13 cellular contexts compared by ENCODE assay signal in genomic region chr3:172268425-172268824, GRCh38.
A peak's percentile ranks its signal among the peaks of the same experiment; 100 is the strongest.
DNase-seq lines count a peak whose midpoint lies in the region; ATAC-seq and TF ChIP-seq lines count a peak whose summit lies in the region.
"Had no signal": no experiment of that assay in that cellular context is flagged by ENCODE, and none has a peak within 500 bp of the region (broad histone marks: within the 10 kb centered on the region; RNA-seq: fewer than 3 reads in every experiment).

No MANE protein-coding gene starts in this region.

- H3K27ac ChIP-seq in left ventricle myocardium inferior (replicated peaks), result peak overlapping the region; percentile 25
- H3K27ac ChIP-seq in ascending aorta, result peak overlapping the region; percentile 29 to 46
- no peak overlapping the region for H3K27ac ChIP-seq in transverse colon
- H3K27ac ChIP-seq in mammary epithelial cell (ENCODE audit: insufficient read depth, low read depth, low read length), result no peak overlapping the region

- H3K4me2 ChIP-seq in mammary epithelial cell (ENCODE audit: insufficient read depth, low read depth, low read length), result no peak overlapping the region
- H3K4me2 ChIP-seq: GM23338 had no signal

- 85 to 89% methylated on average over 3 of the region's 3 CpGs for WGBS in transverse colon (ENCODE audit: low coverage in 1 of 2), 2 donors
- WGBS in mammary epithelial cell (ENCODE audit: low coverage, missing lambda C conversion rate), result 77% methylated on average over 2 of the region's 3 CpGs

- in situ Hi-C loops in transverse colon (cut with MboI; ENCODE audit: low pct_ligation_motif_present in 1 of 4, low pct_unique_long_range_greater_than_20kb in 1 of 4, low sequenced_read_pairs in 3 of 4) (no loop called here), mammary epithelial cell (cut with MboI; ENCODE audit: low sequenced_read_pairs in 2 of 2) (no loop called here)

- peaks cover 21% of the 10 kb centered on the region for H3K4me1 Mint-ChIP-seq in mesothelial cell of epicardium
- H3K4me1 Mint-ChIP-seq: CD4-positive, alpha-beta memory T cell had no signal

- ATAC-seq in left cardiac atrium, result no peak
- ATAC-seq: GM23338 had no signal

- H3K27me3 Mint-ChIP-seq in mesothelial cell of epicardium (ENCODE audit: low read depth), result no peaks in the 10 kb centered on the region
- H3K27me3 Mint-ChIP-seq: B cell; CD4-positive, alpha-beta memory T cell had no signal

- no peak overlapping the region for H2AFZ ChIP-seq in mammary epithelial cell (ENCODE audit: low read depth, low read length)
- H2AFZ ChIP-seq: GM23338 had no signal

- TF ChIP-seq CTCF in left ventricle myocardium inferior (IDR thresholded peaks at IDR 0.05; ENCODE audit: borderline replicate concordance) (no peak), ascending aorta (IDR thresholded peaks at IDR 0.05) (no peak), mesothelial cell of epicardium (IDR thresholded peaks at IDR 0.05; ENCODE audit: unreplicated experiment) (no peak), transverse colon (IDR thresholded peaks at IDR 0.05) (no peak), mammary epithelial cell (conservative IDR thresholded peaks at IDR 0.05 in 1 of 2, IDR thresholded peaks at IDR 0.05 in 1 of 2; ENCODE audit: extremely low read depth in 1 of 2, insufficient read depth in 1 of 2, low read depth in 1 of 2, low read length in 2 of 2) (no peak)

- H3K9ac ChIP-seq in mammary epithelial cell (ENCODE audit: insufficient read depth, low read length), result no peak overlapping the region

- peak overlapping the region; percentile 81 for H3K27ac Mint-ChIP-seq in mesothelial cell of epicardium
- H3K27ac Mint-ChIP-seq: B cell; CD4-positive, alpha-beta memory T cell; GM23338 had no signal

- BruUV-seq in mammary epithelial cell (replicated peaks; lab: Mats Ljungman, UMichigan), result no TSS peak

- dilution Hi-C loops in mammary epithelial cell (cut with HindIII; ENCODE audit: low sequenced_read_pairs), result no loop called here

- H3K9me3 Mint-ChIP-seq in mesothelial cell of epicardium, result peaks cover 4% of the 10 kb centered on the region
- H3K9me3 Mint-ChIP-seq: CD4-positive, alpha-beta memory T cell; GM23338 had no signal

- TF ChIP-seq EP300 in transverse colon (IDR thresholded peaks at IDR 0.05; ENCODE audit: low read depth), result no peak

- peaks cover 16% of the 10 kb centered on the region for H3K79me2 ChIP-seq in mammary epithelial cell (ENCODE audit: insufficient read depth, low read length)

- intact Hi-C loops in left ventricle myocardium inferior (cut with micrococcal nuclease), result no loop called here
- intact Hi-C loops in left cardiac atrium (cut with DNase I), result no loop called here
- intact Hi-C loops in ascending aorta (cut with DNase I), result no loop called here
- intact Hi-C loops in transverse colon (cut with DNase I; ENCODE audit: low total_unique reads), result no loop called here
- intact Hi-C loops in mammary epithelial cell (cut with micrococcal nuclease), result no loop called here

- no peaks in the 10 kb centered on the region for H3K27me3 ChIP-seq in left ventricle myocardium inferior (ENCODE audit: low read depth)
- no peaks in the 10 kb centered on the region for H3K27me3 ChIP-seq in ascending aorta
- no peaks in the 10 kb centered on the region for H3K27me3 ChIP-seq in transverse colon
- no peaks in the 10 kb centered on the region for H3K27me3 ChIP-seq in mammary epithelial cell (ENCODE audit: insufficient read depth, low read length)

- peaks cover 35% of the 10 kb centered on the region for H3K36me3 Mint-ChIP-seq in mesothelial cell of epicardium

- TF ChIP-seq POLR2A in transverse colon (IDR thresholded peaks at IDR 0.05), result no peak

- H3K9me3 ChIP-seq in left ventricle myocardium inferior (replicated peaks) (no peaks in the 10 kb centered on the region), ascending aorta (no peaks in the 10 kb centered on the region), transverse colon (no peaks in the 10 kb centered on the region), mammary epithelial cell (replicated peaks; ENCODE audit: insufficient read depth, low read length) (no peaks in the 10 kb centered on the region)

- CTCF ChIA-PET in mammary epithelial cell (lab: Charles Lee; ENCODE audit: low non-redundant PET), result no interaction called here

- peaks cover 24% of the 10 kb centered on the region for H3K36me3 ChIP-seq in left ventricle myocardium inferior
- H3K36me3 ChIP-seq in ascending aorta, result peaks cover 4 to 9% of the 10 kb centered on the region in 2 donors
- peaks cover 0 to 4% (median 0%) of the 10 kb centered on the region in 4 donors for H3K36me3 ChIP-seq in transverse colon
- H3K36me3 ChIP-seq in mammary epithelial cell (ENCODE audit: insufficient read depth, low read length), result peaks cover 6% of the 10 kb centered on the region

- DNase-seq in left ventricle myocardium inferior (no peak), left cardiac atrium (no peak), ascending aorta (ENCODE audit: low spot score in 2 of 2) (no peak), mesothelial cell of epicardium (ENCODE audit: low spot score in 2 of 2, unreplicated experiment in 2 of 2) (no peak), amniotic stem cell (lab: John Stamatoyannopoulos, UW) (no peak), transverse colon (no peak), mammary epithelial cell (no peak)
- DNase-seq: C1 segment of cervical spinal cord; CD4-positive, alpha-beta memory T cell; DMS79; H7 had no signal

- no peak overlapping the region for H3K4me3 ChIP-seq in left ventricle myocardium inferior
- H3K4me3 ChIP-seq in ascending aorta, result no peak overlapping the region
- H3K4me3 ChIP-seq in transverse colon, result no peak overlapping the region
- H3K4me3 ChIP-seq in mammary epithelial cell (replicated peaks in 1 of 3; ENCODE audit: insufficient read depth in 1 of 3, low read depth in 2 of 3, low read length in 3 of 3), result no peak overlapping the region
- H3K4me3 ChIP-seq: GM23338 had no signal

- peaks cover 48% of the 10 kb centered on the region for H3K4me1 ChIP-seq in left ventricle myocardium inferior
- H3K4me1 ChIP-seq in ascending aorta, result peaks cover 0 to 8% of the 10 kb centered on the region in 2 donors
- peaks cover 0 to 8% (median 2%) of the 10 kb centered on the region in 4 donors for H3K4me1 ChIP-seq in transverse colon
- H3K4me1 ChIP-seq in mammary epithelial cell (ENCODE audit: insufficient read depth, low read length), result no peaks in the 10 kb centered on the region

- H4K20me1 ChIP-seq in mammary epithelial cell (ENCODE audit: insufficient read depth, low read length), result no peaks in the 10 kb centered on the region

- H3K4me3 Mint-ChIP-seq in mesothelial cell of epicardium, result no peak overlapping the region
- H3K4me3 Mint-ChIP-seq: B cell; CD4-positive, alpha-beta memory T cell; GM23338 had no signal

Comparison
In these comparisons a context has a peak if more than half of its experiments do, and no peak if none do; other contexts are left out.
1. H3K27ac ChIP-seq: peak in left ventricle myocardium inferior (single experiment) and ascending aorta (2 of 2); none in transverse colon (0 of 4) and mammary epithelial cell (single experiment).